22 cellular contexts compared by ENCODE assay signal in genomic region chr1:51962486-51963356, GRCh38. TPM values are rescaled to one million over a fixed set of nuclear protein-coding genes. Genes with fewer than 3 reads are reported as not detected.
"Had no signal": no experiment of that assay in that cellular context is flagged by ENCODE, and none has a peak within 500 bp of the region (broad histone marks: within the 10 kb centered on the region; RNA-seq: fewer than 3 reads in every experiment).

No MANE protein-coding gene starts in this region.

- H3K4me3 ChIP-seq: body of pancreas, colonic mucosa, left lung, neural progenitor cell, pancreas, thoracic aorta had no signal

- H3K27me3 ChIP-seq: body of pancreas, colonic mucosa, foreskin keratinocyte, neural progenitor cell, pancreas had no signal

- H3K9me3 Mint-ChIP-seq: activated B cell treated with CpG ODN at 0.5 μM for 24 hours; activated CD4-positive, alpha-beta T cell treated with anti-CD3 and anti-CD28 coated beads, Interleukin-2, amount 10 ng/mL, durations not matched to agents 7 days and 5 days; activated naive CD4-positive, alpha-beta T cell treated with anti-CD3 and anti-CD28 coated beads, Interleukin-2, amount 50 U/mL, for 72 hours; activated T-cell treated with anti-CD3 and anti-CD28 coated beads, Interleukin-2, amount 50 U/mL, for 72 hours; neural progenitor cell had no signal

- H3K4me1 ChIP-seq: body of pancreas, colonic mucosa, foreskin keratinocyte, left lung, pancreas had no signal

- H3K27ac Mint-ChIP-seq: activated B cell treated with CpG ODN at 0.5 μM for 24 hours; activated CD4-positive, alpha-beta T cell treated with anti-CD3 and anti-CD28 coated beads, Interleukin-2, amount 10 ng/mL, durations not matched to agents 7 days and 5 days; activated naive CD4-positive, alpha-beta T cell treated with anti-CD3 and anti-CD28 coated beads, Interleukin-2, amount 50 U/mL, for 72 hours; activated T-cell treated with anti-CD3 and anti-CD28 coated beads, Interleukin-2, amount 50 U/mL, for 72 hours; naive B cell; neural progenitor cell had no signal

- H3K27ac ChIP-seq: body of pancreas, colonic mucosa, foreskin keratinocyte, left lung, neural progenitor cell, pancreas, thoracic aorta had no signal

- H3K4me3 Mint-ChIP-seq: activated B cell treated with CpG ODN at 0.5 μM for 24 hours; activated CD4-positive, alpha-beta T cell treated with anti-CD3 and anti-CD28 coated beads, Interleukin-2, amount 10 ng/mL, durations not matched to agents 7 days and 5 days; activated T-cell treated with anti-CD3 and anti-CD28 coated beads, Interleukin-2, amount 50 U/mL, for 72 hours; naive B cell; neural progenitor cell had no signal

- FAIRE-seq: kidney, pancreas, TTC549 had no signal

- DNase-seq: activated B cell treated with CpG ODN at 0.5 μM for 24 hours; activated CD4-positive, alpha-beta T cell treated with anti-CD3 and anti-CD28 coated beads, Interleukin-2, amount 10 ng/mL, durations not matched to agents 7 days and 5 days; activated CD8-positive, alpha-beta memory T cell treated with anti-CD3 and anti-CD28 coated beads, Interleukin-2, amount 50 U/mL, for 48 hours; activated gamma-delta T cell; activated T-cell treated with anti-CD3 and anti-CD28 coated beads, Interleukin-2, amount 50 U/mL, for 72 hours; amniotic stem cell; body of pancreas; central memory CD4-positive, alpha-beta T cell; colonic mucosa; effector CD4-positive, alpha-beta T cell; foreskin keratinocyte; glutamatergic neuron; kidney; left lung; mammary epithelial cell; naive B cell; pancreas; stimulated activated CD4-positive, alpha-beta T cell treated with anti-CD3 and anti-CD28 coated beads, Interleukin-1b, Interleukin-23, amount 100 ng/mL, for 48 hours had no signal

- H3K36me3 Mint-ChIP-seq: activated naive CD4-positive, alpha-beta T cell treated with anti-CD3 and anti-CD28 coated beads, Interleukin-2, amount 50 U/mL, for 72 hours; naive B cell; neural progenitor cell had no signal

- H2AFZ ChIP-seq: neural progenitor cell had no signal

- H3K9ac ChIP-seq: neural progenitor cell had no signal

- H3K4me1 Mint-ChIP-seq: activated B cell treated with CpG ODN at 0.5 μM for 24 hours; activated CD4-positive, alpha-beta T cell treated with anti-CD3 and anti-CD28 coated beads, Interleukin-2, amount 10 ng/mL, durations not matched to agents 7 days and 5 days; naive B cell had no signal

- H3K36me3 ChIP-seq: colonic mucosa, left lung, neural progenitor cell, pancreas, thoracic aorta had no signal

- H3K27me3 Mint-ChIP-seq: activated CD4-positive, alpha-beta T cell treated with anti-CD3 and anti-CD28 coated beads, Interleukin-2, amount 10 ng/mL, durations not matched to agents 7 days and 5 days had no signal

- H3K9me3 ChIP-seq: body of pancreas, colonic mucosa, left lung, pancreas, thoracic aorta had no signal

RNA-seq across cellular contexts. Expression of gene RAB3B, which starts 27.8 kb away (rescaled TPM):
- total RNA-seq: thoracic aorta had no signal
